ENCODE assay signal across 8 cellular contexts in genomic region chr9:78365979-78366697, GRCh38.
DNase-seq lines count a peak whose midpoint lies in the region; ATAC-seq and TF ChIP-seq lines count a peak whose summit lies in the region.

No MANE protein-coding gene starts in this region.

- no peak overlapping the region for H3K18ac ChIP-seq in mesenchymal stem cell (ENCODE audit: low read depth in 1 of 2, low read length in 2 of 2)

- no peak overlapping the region for H3K4ac ChIP-seq in mesenchymal stem cell (ENCODE audit: low read depth in 1 of 2, low read length in 2 of 2)

- in situ Hi-C loops in astrocyte of the spinal cord (cut with HindIII; ENCODE audit: low sequenced_read_pairs): no loop called here

- H3K27me3 ChIP-seq in mesenchymal stem cell (ENCODE audit: control insufficient read depth in 1 of 2, insufficient read depth in 1 of 2, low read length in 2 of 2): peaks cover 0 to 13% of the 10 kb centered on the region in 2 experiments

- H2BK120ac ChIP-seq in mesenchymal stem cell (ENCODE audit: low read depth, low read length): no peak overlapping the region

- intact Hi-C loops in activated naive CD4-positive, alpha-beta T cell treated with anti-CD3 and anti-CD28 coated beads for 36 hours (cut with micrococcal nuclease): loop anchor here (5.0 kb wide), 1 partner anchor 234 kb away; no protein-coding TSS in a partner anchor
- intact Hi-C loops in sciatic nerve (cut with DNase I): no loop called here

- H2AFZ ChIP-seq in mesenchymal stem cell (ENCODE audit: low read depth, low read length): no peak overlapping the region

- no peak for ATAC-seq in sciatic nerve
- ATAC-seq in esophagus mucosa: no peak

- H3K36me3 ChIP-seq in mesenchymal stem cell (ENCODE audit: control insufficient read depth in 1 of 2, insufficient read depth in 2 of 2, low read depth in 1 of 2, low read length in 2 of 2): no peaks in the 10 kb centered on the region

- H3K4me3 ChIP-seq in LNCaP clone FGC (ENCODE audit: low read depth, low read length) (no peak overlapping the region), astrocyte of the spinal cord (ENCODE audit: low read depth, low read length) (no peak overlapping the region), mesenchymal stem cell (ENCODE audit: insufficient read depth in 1 of 2, low read depth in 1 of 2, low read length in 2 of 2) (no peak overlapping the region)

- H4K91ac ChIP-seq in mesenchymal stem cell (ENCODE audit: low read length): no peak overlapping the region

- no peak overlapping the region for H3K27ac Mint-ChIP-seq in activated naive CD4-positive, alpha-beta T cell treated with anti-CD3 and anti-CD28 coated beads for 36 hours

- CTCF ChIA-PET in activated naive CD4-positive, alpha-beta T cell treated with anti-CD3 and anti-CD28 coated beads for 36 hours (lab: Charles Lee): no interaction called here

- H3K14ac ChIP-seq in mesenchymal stem cell (ENCODE audit: low read length in 2 of 2): no peak overlapping the region

- peak; percentile 51 for TF ChIP-seq CTCF in LNCaP clone FGC (IDR thresholded peaks at IDR 0.05; ENCODE audit: control insufficient read depth, extremely low read depth, insufficient read depth)
- peak; percentile 74 for TF ChIP-seq CTCF in astrocyte of the spinal cord (IDR thresholded peaks at IDR 0.05; ENCODE audit: low read depth, low read length)

- H3K4me1 ChIP-seq in mesenchymal stem cell (ENCODE audit: control insufficient read depth, insufficient read depth, low read depth, low read length): peaks cover 6% of the 10 kb centered on the region

- H3K9me3 Mint-ChIP-seq in activated naive CD4-positive, alpha-beta T cell treated with anti-CD3 and anti-CD28 coated beads for 36 hours: no peaks in the 10 kb centered on the region

- no peak overlapping the region for H2BK12ac ChIP-seq in mesenchymal stem cell (ENCODE audit: low read length in 2 of 2)

- H3K4me1 Mint-ChIP-seq in activated naive CD4-positive, alpha-beta T cell treated with anti-CD3 and anti-CD28 coated beads for 36 hours (ENCODE audit: low read depth): no peaks in the 10 kb centered on the region

- H2AK5ac ChIP-seq in mesenchymal stem cell (ENCODE audit: low read length, severe bottlenecking): no peak overlapping the region

- no peak overlapping the region for H3K4me2 ChIP-seq in mesenchymal stem cell (ENCODE audit: low read length, poor library complexity, severe bottlenecking)

- no peaks in the 10 kb centered on the region for H3K79me1 ChIP-seq in mesenchymal stem cell (replicated peaks; ENCODE audit: low read length, poor library complexity, severe bottlenecking)

- H3K36me3 Mint-ChIP-seq in activated naive CD4-positive, alpha-beta T cell treated with anti-CD3 and anti-CD28 coated beads for 36 hours (ENCODE audit: low read depth): no peaks in the 10 kb centered on the region

- peak overlapping the region; percentile 10 for H3K27ac ChIP-seq in mesenchymal stem cell (ENCODE audit: low read length, poor library complexity, severe bottlenecking)

- H2BK15ac ChIP-seq in mesenchymal stem cell (ENCODE audit: low read depth, poor library complexity, severe bottlenecking): no peak overlapping the region

- peak; percentile 42 for DNase-seq in DMS53 (lab: John Stamatoyannopoulos, UW)
- no peak for DNase-seq in LNCaP clone FGC (ENCODE audit: low read depth)
- DNase-seq in astrocyte of the spinal cord (ENCODE audit: low read depth, low spot score): peak; percentile 42
- peak; percentile 35 for DNase-seq in mesenchymal stem cell
- no peak for DNase-seq in activated naive CD4-positive, alpha-beta T cell treated with anti-CD3 and anti-CD28 coated beads for 36 hours
- no peak for DNase-seq in activated CD4-positive, alpha-beta T cell treated with anti-CD3 and anti-CD28 coated beads, Interleukin-2, amount 50 U/mL, for 4 hours
- DNase-seq in sciatic nerve (ENCODE audit: low spot score): no peak

- no peak overlapping the region for H3K23ac ChIP-seq in mesenchymal stem cell (ENCODE audit: low read length in 2 of 2)

- no peak overlapping the region for H3K4me3 Mint-ChIP-seq in activated naive CD4-positive, alpha-beta T cell treated with anti-CD3 and anti-CD28 coated beads for 36 hours

- no peaks in the 10 kb centered on the region for H3K9me3 ChIP-seq in mesenchymal stem cell (ENCODE audit: control insufficient read depth, low read length)

- H4K8ac ChIP-seq in mesenchymal stem cell (ENCODE audit: low read length): no peak overlapping the region

- WGBS in mesenchymal stem cell: no CpG with 5 or more reads among the region's 4 CpGs

- no peak overlapping the region for H3K9ac ChIP-seq in mesenchymal stem cell (ENCODE audit: low read length)

- no peak overlapping the region for H2BK5ac ChIP-seq in mesenchymal stem cell (ENCODE audit: low read depth, low read length, poor library complexity, severe bottlenecking)

- peaks cover 4% of the 10 kb centered on the region for H3K27me3 Mint-ChIP-seq in activated naive CD4-positive, alpha-beta T cell treated with anti-CD3 and anti-CD28 coated beads for 36 hours (ENCODE audit: low read depth)

Comparison
In these comparisons a context has a peak if more than half of its experiments do, and no peak if none do; other contexts are left out.
1. DNase-seq: peak in DMS53 (single experiment), astrocyte of the spinal cord (single experiment) and mesenchymal stem cell (single experiment); none in LNCaP clone FGC (single experiment), activated naive CD4-positive, alpha-beta T cell treated with anti-CD3 and anti-CD28 coated beads for 36 hours (single experiment), activated CD4-positive, alpha-beta T cell treated with anti-CD3 and anti-CD28 coated beads, Interleukin-2, amount 50 U/mL, for 4 hours (0 of 2) and sciatic nerve (single experiment).